Comparison of ENCODE assay signal across 16 cellular contexts in the genomic region with DNA sequence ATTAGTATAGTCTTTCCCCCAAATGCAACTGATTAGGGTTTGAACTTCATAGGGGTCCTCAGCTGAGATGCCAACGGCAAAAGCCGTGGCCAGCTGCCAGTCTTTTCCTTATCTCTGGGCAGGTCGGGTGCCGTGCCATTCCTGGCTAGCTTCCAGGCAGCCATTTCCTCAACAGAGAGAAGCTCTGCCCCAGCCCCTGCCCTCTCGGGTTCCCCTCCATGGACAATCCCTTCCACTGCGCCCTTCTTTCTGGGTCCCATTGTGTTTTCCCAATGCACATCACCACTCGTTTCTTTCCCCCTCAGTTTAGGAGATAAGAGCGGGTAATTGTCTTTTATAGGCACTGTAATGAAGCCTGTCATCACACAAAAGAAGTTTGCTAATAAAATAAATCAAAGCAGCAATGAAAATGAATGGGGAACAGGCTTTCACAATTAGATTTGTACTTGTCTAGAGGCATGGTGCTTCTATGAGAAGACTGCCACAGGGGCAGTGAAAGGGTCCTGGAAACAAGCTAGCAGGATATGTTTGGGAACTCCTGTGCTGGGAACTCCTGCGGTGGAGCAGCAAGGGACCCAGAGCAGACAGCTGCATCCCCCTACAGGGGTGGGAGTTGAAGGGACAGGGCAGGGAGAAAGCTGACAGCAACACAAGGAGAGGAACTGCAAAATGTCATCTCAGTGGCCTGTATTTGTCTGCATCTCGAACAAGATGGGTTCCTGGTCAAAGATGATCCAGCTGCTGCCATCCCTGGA. TPM values are rescaled to one million over a fixed set of nuclear protein-coding genes. Genes with fewer than 3 reads are reported as not detected.
DNase-seq lines count a peak whose midpoint lies in the region; ATAC-seq and TF ChIP-seq lines count a peak whose summit lies in the region.
"Had no signal": no experiment of that assay in that cellular context is flagged by ENCODE, and none has a peak within 500 bp of the region (broad histone marks: within the 10 kb centered on the region; RNA-seq: fewer than 3 reads in every experiment).

No MANE protein-coding gene starts in this region.

- H3K9me3 ChIP-seq in H9 (ENCODE audit: control insufficient read depth, low read depth, low read length) (no peaks in the 10 kb centered on the region), ascending aorta (no peaks in the 10 kb centered on the region)

- no peak overlapping the region for H3K23ac ChIP-seq in H9 (ENCODE audit: insufficient read length, low read depth, low read length)
- no peak overlapping the region for H3K23ac ChIP-seq in mesendoderm (ENCODE audit: low read length)

- no peak overlapping the region for H3K14ac ChIP-seq in H9 (ENCODE audit: insufficient read depth, low read length)

- ATAC-seq in SK-N-SH treated with all-trans-retinoic acid at 6 μM for 48 hours, result peak; percentile 23; the same call in 1 of the 3 replicates
- ATAC-seq in HG02759 (IDR thresholded peaks at IDR 0.05; ENCODE audit: unreplicated experiment), result no peak
- ATAC-seq: natural killer cell treated with Interleukin-12 subunit alpha and Interleukin-12 subunit beta and Interleukin-15 and Interleukin-18, amount 100 ng/mL, for 72 hours had no signal

- no peak overlapping the region for H4K5ac ChIP-seq in H9 (ENCODE audit: insufficient read length, low read depth, low read length)
- no peak overlapping the region for H4K5ac ChIP-seq in mesendoderm (ENCODE audit: low read length)

- no peak overlapping the region for H3T11ph ChIP-seq in H9 (ENCODE audit: low read length)

- H3K9me3 Mint-ChIP-seq in H9, result no peaks in the 10 kb centered on the region
- H3K9me3 Mint-ChIP-seq: CD4-positive, CD25-positive, alpha-beta regulatory T cell; natural killer cell treated with Interleukin-12 subunit alpha and Interleukin-12 subunit beta and Interleukin-15 and Interleukin-18, amount 100 ng/mL, for 72 hours had no signal

- peaks cover 0 to 15% (median under 1%) of the 10 kb centered on the region in 3 experiments; a peak in 3 of 7 replicates for H3K36me3 Mint-ChIP-seq in H9 (ENCODE audit: insufficient read depth in 1 of 3, low read depth in 3 of 3)
- H3K36me3 Mint-ChIP-seq: natural killer cell treated with Interleukin-12 subunit alpha and Interleukin-12 subunit beta and Interleukin-15 and Interleukin-18, amount 100 ng/mL, for 72 hours had no signal

- no CpG with 5 or more reads among the region's 10 CpGs for WGBS in H9 (ENCODE audit: extremely low coverage, insufficient read length, low lambda C conversion rate)
- no CpG with 5 or more reads among the region's 10 CpGs for WGBS in mesendoderm (ENCODE audit: extremely low coverage, insufficient coverage, low lambda C conversion rate)

- H2BK15ac ChIP-seq in H9 (ENCODE audit: low read depth, low read length) (no peak overlapping the region), mesendoderm (replicated peaks; ENCODE audit: low read depth) (no peak overlapping the region)

- no peaks in the 10 kb centered on the region for H3K79me2 ChIP-seq in H9 (ENCODE audit: insufficient read depth, low read length)
- no peaks in the 10 kb centered on the region for H3K79me2 ChIP-seq in mesendoderm (ENCODE audit: control insufficient read depth, insufficient read depth, low read length)

- TF ChIP-seq CTCF in H9 (conservative IDR thresholded peaks at IDR 0.05) (no peak), ascending aorta (IDR thresholded peaks at IDR 0.05) (peak in 1 of 3 experiments; percentile 4)

- H2BK5ac ChIP-seq in H9 (ENCODE audit: insufficient read length, low read length) (no peak overlapping the region), mesendoderm (ENCODE audit: low read length) (no peak overlapping the region)

- H3K9ac ChIP-seq in H9 (ENCODE audit: extremely low read depth, insufficient read length, low read length) (no peak overlapping the region), mesendoderm (ENCODE audit: low read length) (no peak overlapping the region)

- H3K4me3 Mint-ChIP-seq in H9, result no peak overlapping the region
- H3K4me3 Mint-ChIP-seq: brain; CD4-positive, CD25-positive, alpha-beta regulatory T cell; natural killer cell treated with Interleukin-12 subunit alpha and Interleukin-12 subunit beta and Interleukin-15 and Interleukin-18, amount 100 ng/mL, for 72 hours had no signal

- H3K23me2 ChIP-seq in H9 (ENCODE audit: insufficient read length, low read depth, low read length, poor library complexity, severe bottlenecking), result no peaks in the 10 kb centered on the region

- H3K27ac ChIP-seq in H9 (ENCODE audit: insufficient read length, low read depth, low read length), result no peak overlapping the region
- no peak overlapping the region for H3K27ac ChIP-seq in mesendoderm (ENCODE audit: low read depth, low read length)
- no peak overlapping the region for H3K27ac ChIP-seq in ascending aorta
- H3K27ac ChIP-seq: HL-60 had no signal

- no peaks in the 10 kb centered on the region for H3K36me3 ChIP-seq in mesendoderm (ENCODE audit: control insufficient read depth, insufficient read depth, low read length)
- H3K36me3 ChIP-seq in ascending aorta, result peaks cover 0 to 10% of the 10 kb centered on the region in 2 donors

- H3K4me3 ChIP-seq in mesendoderm (ENCODE audit: low read length) (no peak overlapping the region), ascending aorta (no peak overlapping the region)

- H3K79me1 ChIP-seq in H9 (ENCODE audit: insufficient read depth, low read depth, low read length, poor library complexity, severe bottlenecking) (no peaks in the 10 kb centered on the region), mesendoderm (ENCODE audit: low read length) (no peaks in the 10 kb centered on the region)

- no peak overlapping the region for H4K91ac ChIP-seq in H9 (ENCODE audit: insufficient read length, low read depth, low read length)

- H3K27ac Mint-ChIP-seq in H9, result peak overlapping the region in 2 of 3 experiments; percentile 87 to 89; a peak in 3 of 7 replicates

- peaks cover 4% of the 10 kb centered on the region; the same call in 1 of the 2 replicates for H3K27me3 Mint-ChIP-seq in H9 (ENCODE audit: low read depth)
- H3K27me3 Mint-ChIP-seq: brain; CD4-positive, CD25-positive, alpha-beta regulatory T cell; natural killer cell treated with Interleukin-12 subunit alpha and Interleukin-12 subunit beta and Interleukin-15 and Interleukin-18, amount 100 ng/mL, for 72 hours had no signal

- H3K4me1 ChIP-seq in H9 (ENCODE audit: insufficient read depth, low read length) (peaks cover 2% of the 10 kb centered on the region; the same call in 1 of the 2 replicates), mesendoderm (ENCODE audit: control insufficient read depth, low read depth, low read length) (no peaks in the 10 kb centered on the region), ascending aorta (peaks cover 0 to 3% of the 10 kb centered on the region in 2 donors)

- H3K27me3 ChIP-seq in H9 (ENCODE audit: insufficient read depth, low read length) (no peaks in the 10 kb centered on the region), mesendoderm (ENCODE audit: insufficient read depth, low read length, poor library complexity) (no peaks in the 10 kb centered on the region), ascending aorta (no peaks in the 10 kb centered on the region)

- no peak overlapping the region for H2AK5ac ChIP-seq in H9 (ENCODE audit: insufficient read length, low read length)
- no peak overlapping the region for H2AK5ac ChIP-seq in mesendoderm (ENCODE audit: low read length)

- no peak overlapping the region for H2BK12ac ChIP-seq in H9 (ENCODE audit: insufficient read length, low read depth, low read length)

- intact Hi-C loops in ascending aorta (cut with DNase I), result no loop called here

- no peak overlapping the region for H2BK20ac ChIP-seq in H9 (ENCODE audit: low read depth, low read length, poor library complexity, severe bottlenecking)

- no peak for DNase-seq in H9
- DNase-seq in NCI-H2029 treated with DMSO at 0.1 percent for 48 hours (lab: John Stamatoyannopoulos, UW), result peak; percentile 50
- DNase-seq in mucosa of gallbladder (ENCODE audit: low spot score), result peak; percentile 57
- DNase-seq in SKM-1 treated with dmso at 0.1 percent for 144 hours (lab: John Stamatoyannopoulos, UW; ENCODE audit: unreplicated experiment), result no peak
- no peak for DNase-seq in mesendoderm
- DNase-seq in ascending aorta (ENCODE audit: low spot score in 2 of 2), result no peak
- DNase-seq: activated CD4-positive, alpha-beta T cell treated with anti-CD3 and anti-CD28 coated beads, Interleukin-2, amount 50 U/mL, for 1 hour; activated effector memory CD4-positive, alpha-beta T cell treated with Interleukin-2 at 50 U/mL for 16 hours; CD4-positive, CD25-positive, alpha-beta regulatory T cell; kidney glomerular epithelial cell; T-helper 1 cell had no signal

- no peaks in the 10 kb centered on the region for H4K20me1 ChIP-seq in H9 (ENCODE audit: control insufficient read depth, insufficient read depth, insufficient read length)

- H3K18ac ChIP-seq in H9 (ENCODE audit: insufficient read length, low read depth, low read length) (no peak overlapping the region), mesendoderm (ENCODE audit: low read length) (no peak overlapping the region)

- H3K4ac ChIP-seq in H9 (ENCODE audit: low read depth, low read length), result no peak overlapping the region
- H3K4ac ChIP-seq in mesendoderm (ENCODE audit: low read depth, low read length), result no peak overlapping the region

- H4K8ac ChIP-seq in H9 (replicated peaks; ENCODE audit: insufficient read length, low read depth, low read length) (no peak overlapping the region), mesendoderm (ENCODE audit: low read depth, low read length) (no peak overlapping the region)

- H2BK120ac ChIP-seq in H9 (ENCODE audit: low read depth, low read length, poor library complexity, severe bottlenecking) (no peak overlapping the region), mesendoderm (ENCODE audit: low read depth, low read length) (no peak overlapping the region)

- H3K56ac ChIP-seq in H9 (ENCODE audit: insufficient read length, low read depth, low read length) (no peak overlapping the region), mesendoderm (ENCODE audit: low read length) (no peak overlapping the region)

- peaks cover 23 to 25% of the 10 kb centered on the region in 2 experiments for H3K4me1 Mint-ChIP-seq in H9

- no peak overlapping the region for H2AFZ ChIP-seq in H9 (ENCODE audit: low read length)

- H3K4me2 ChIP-seq in H9 (ENCODE audit: insufficient read depth, insufficient read length, low read length) (no peak overlapping the region), mesendoderm (ENCODE audit: low read length) (no peak overlapping the region)

TF ChIP-seq in SK-N-SH treated with all-trans-retinoic acid at 6 μM for 48 hours, 23 proteins besides CTCF, POLR2A, EP300 and RAD21:
- TF ChIP-seq TCF4 (CRISPR knock-in tag; IDR thresholded peaks at IDR 0.05; ENCODE audit: borderline replicate concordance), result peak; percentile 66; the same call in 1 of the 2 replicates
- no peak for TF ChIP-seq ZNF565 (CRISPR knock-in tag; conservative IDR thresholded peaks at IDR 0.05; ENCODE audit: low read depth)
- TF ChIP-seq ISL1 (CRISPR knock-in tag; IDR thresholded peaks at IDR 0.05), result peak; percentile 47; the same call in 1 of the 2 replicates
- no peak for TF ChIP-seq RARB (CRISPR knock-in tag; IDR thresholded peaks at IDR 0.05)

RNA-seq across cellular contexts. Expression of gene SAP30L, which starts 48.0 kb away (rescaled TPM):
- total RNA-seq in H9 (2021) (24.8 and 25.0 TPM in 2 replicates), mucosa of gallbladder (54.7 TPM), ascending aorta (36.5 TPM)
- 39.5 TPM for polyA plus RNA-seq in mesendoderm (2013, experiment 1 of 2)
- 35.2 TPM for polyA plus RNA-seq in mesendoderm (2013, experiment 2 of 2)

Comparison
In these comparisons a context has a peak if more than half of its experiments do, and no peak if none do; other contexts are left out.
1. DNase-seq: peak in NCI-H2029 treated with DMSO at 0.1 percent for 48 hours (single experiment) and mucosa of gallbladder (single experiment); none in H9 (single experiment), SKM-1 treated with dmso at 0.1 percent for 144 hours (single experiment), mesendoderm (single experiment) and ascending aorta (0 of 2).